8 cellular contexts compared by ENCODE assay signal in genomic region chr17:78019367-78019975, GRCh38.
A peak's percentile ranks its signal among the peaks of the same experiment; 100 is the strongest.
DNase-seq lines count a peak whose midpoint lies in the region; ATAC-seq, FAIRE-seq and TF ChIP-seq lines count a peak whose summit lies in the region.

No MANE protein-coding gene starts in this region.

- intact Hi-C loops in Right ventricle myocardium superior (cut with DNase I): loop anchor here (10.0 kb wide), 1 partner anchor 105 kb away; no protein-coding TSS in a partner anchor
- intact Hi-C loops in naive thymus-derived CD4-positive, alpha-beta T cell (cut with micrococcal nuclease): loop anchor here (1.0 kb wide), 3 partner anchors 115 to 232 kb away; no protein-coding TSS in a partner anchor

- H3K9me3 ChIP-seq in right atrium auricular region: no peaks in the 10 kb centered on the region
- H3K9me3 ChIP-seq in naive thymus-derived CD4-positive, alpha-beta T cell (ENCODE audit: control insufficient read depth in 2 of 3, low read length in 3 of 3): no peaks in the 10 kb centered on the region

- H3K27ac Mint-ChIP-seq in naive thymus-derived CD4-positive, alpha-beta T cell: peak overlapping the region in 6 of 9 donors; percentile 1 to 89 (median 38)

- TF ChIP-seq CTCF in right atrium auricular region (IDR thresholded peaks at IDR 0.05): peak in 1 of 2 donors; percentile 76

- H3K4me1 Mint-ChIP-seq in naive thymus-derived CD4-positive, alpha-beta T cell: peaks cover 14 to 45% (median 28%) of the 10 kb centered on the region in 7 donors

- peaks cover 5% of the 10 kb centered on the region for H3K36me3 ChIP-seq in right atrium auricular region
- peaks cover 0 to 19% (median 7%) of the 10 kb centered on the region in 3 experiments for H3K36me3 ChIP-seq in naive thymus-derived CD4-positive, alpha-beta T cell (ENCODE audit: control insufficient read depth in 2 of 3, insufficient read depth in 3 of 3, low read length in 3 of 3)

- H3K36me3 Mint-ChIP-seq in naive thymus-derived CD4-positive, alpha-beta T cell: peaks cover 0 to 8% (median 4%) of the 10 kb centered on the region in 5 donors

- peak overlapping the region in 2 of 10 donors; percentile 7 to 37 for H3K4me3 Mint-ChIP-seq in naive thymus-derived CD4-positive, alpha-beta T cell

- ATAC-seq in Right ventricle myocardium superior (ENCODE audit: poor library complexity) (peak; percentile 49), GM19035 (IDR thresholded peaks at IDR 0.05; ENCODE audit: unreplicated experiment) (no peak), GM19395 (IDR thresholded peaks at IDR 0.05; ENCODE audit: unreplicated experiment) (no peak)
- ATAC-seq in naive thymus-derived CD4-positive, alpha-beta T cell: no peak

- no peak for FAIRE-seq in GM19239 (lab: Jason Lieb, UNC)

- POLR2A ChIA-PET in naive thymus-derived CD4-positive, alpha-beta T cell (lab: Charles Lee): interaction anchor here (1.2 to 3.2 kb wide), 3 partner anchors 16 to 61 kb away, joined by 3 to 19 read pairs (median 5); partner anchors contain the start of gene TNRC6C

- H3K9me3 Mint-ChIP-seq in naive thymus-derived CD4-positive, alpha-beta T cell: peaks cover 0 to 2% (median 0%) of the 10 kb centered on the region in 11 donors

- H3K27me3 Mint-ChIP-seq in naive thymus-derived CD4-positive, alpha-beta T cell: no peaks in the 10 kb centered on the region

- DNase-seq in Right ventricle myocardium superior (no peak), right atrium auricular region (ENCODE audit: low spot score) (no peak), NCI-H446 (lab: John Stamatoyannopoulos, UW) (peak; percentile 7 to 38), caudate nucleus (lab: John Stamatoyannopoulos, UW) (peak in 1 of 61 donors; percentile 16), GM19239 (ENCODE audit: insufficient read length, low spot score) (no peak)
- DNase-seq in naive thymus-derived CD4-positive, alpha-beta T cell: peak in 5 of 9 donors; percentile 20 to 37 (median 26)

- no peaks in the 10 kb centered on the region for H3K27me3 ChIP-seq in right atrium auricular region
- H3K27me3 ChIP-seq in naive thymus-derived CD4-positive, alpha-beta T cell (ENCODE audit: control insufficient read depth in 2 of 2, insufficient read depth in 2 of 2, low read length in 2 of 2): no peaks in the 10 kb centered on the region

- CTCF ChIA-PET in naive thymus-derived CD4-positive, alpha-beta T cell (lab: Charles Lee): interaction anchor here (0.6 to 2.2 kb wide), 12 partner anchors 10 to 477 kb away, joined by 3 to 13 read pairs (median 4); no protein-coding TSS in a partner anchor

- no peak overlapping the region for H3K4me3 ChIP-seq in right atrium auricular region
- H3K4me3 ChIP-seq in naive thymus-derived CD4-positive, alpha-beta T cell (ENCODE audit: low read length): no peak overlapping the region

- H3K27ac ChIP-seq in right atrium auricular region (no peak overlapping the region), caudate nucleus (ENCODE audit: low read depth, low read length) (peak overlapping the region; percentile 46)
- H3K27ac ChIP-seq in naive thymus-derived CD4-positive, alpha-beta T cell (ENCODE audit: low read depth, low read length): no peak overlapping the region

- H3K4me1 ChIP-seq in right atrium auricular region: peaks cover 0 to 7% of the 10 kb centered on the region in 2 donors
- H3K4me1 ChIP-seq in naive thymus-derived CD4-positive, alpha-beta T cell (ENCODE audit: control insufficient read depth in 2 of 2, insufficient read depth in 2 of 2, low read length in 2 of 2): peaks cover 11 to 15% of the 10 kb centered on the region in 2 donors

Comparison
In these comparisons a context has a peak if more than half of its experiments do, and no peak if none do; other contexts are left out.
1. DNase-seq: peak in NCI-H446 (2 of 2) and naive thymus-derived CD4-positive, alpha-beta T cell (5 of 9); none in Right ventricle myocardium superior (single experiment), right atrium auricular region (single experiment) and GM19239 (single experiment).